In the genomic region with DNA sequence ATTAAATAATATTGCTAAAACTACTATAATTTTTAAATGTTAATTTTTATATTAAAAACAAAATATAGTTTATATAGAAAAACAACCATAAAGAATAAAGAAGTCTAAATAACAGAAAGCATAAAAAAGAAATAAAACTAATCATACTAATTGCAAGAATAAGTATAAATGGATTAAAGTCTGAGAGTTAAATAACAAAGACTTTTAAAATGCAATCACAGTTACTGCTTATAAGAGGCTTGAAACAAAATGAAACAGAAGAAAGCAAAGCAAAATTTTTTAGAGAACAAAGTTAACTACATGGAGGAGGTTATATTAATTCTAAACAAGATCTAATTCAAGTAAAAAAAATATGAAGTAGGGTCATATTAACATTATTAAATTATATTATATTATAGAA, we compare ENCODE assay signal across 30 cellular contexts. TPM values are rescaled to one million over a fixed set of nuclear protein-coding genes. Genes with fewer than 3 reads are reported as not detected.
"Had no signal": no experiment of that assay in that cellular context is flagged by ENCODE, and none has a peak within 500 bp of the region (broad histone marks: within the 10 kb centered on the region; RNA-seq: fewer than 3 reads in every experiment).

No MANE protein-coding gene starts in this region.

- H3K4me3 ChIP-seq: esophagus squamous epithelium had no signal

- H3K36me3 ChIP-seq: esophagus squamous epithelium had no signal

- DNase-seq: activated CD4-positive, alpha-beta T cell treated with anti-CD3 and anti-CD28 coated beads for 1 hour; activated CD4-positive, alpha-beta T cell treated with anti-CD3 and anti-CD28 coated beads for 4 hours; activated CD4-positive, alpha-beta T cell treated with anti-CD3 and anti-CD28 coated beads, Interleukin-2, amount 10 ng/mL, durations not matched to agents 7 days and 5 days; activated CD4-positive, alpha-beta T cell treated with anti-CD3 and anti-CD28 coated beads, Interleukin-2, amount 50 U/mL, for 4 hours; activated CD8-positive, alpha-beta memory T cell treated with anti-CD3 and anti-CD28 coated beads for 24 hours; activated CD8-positive, alpha-beta T cell treated with anti-CD3 and anti-CD28 coated beads for 36 hours; activated effector memory CD4-positive, alpha-beta T cell treated with Interleukin-2 at 50 U/mL for 16 hours; activated gamma-delta T cell treated with Interleukin-2 at 50 U/mL for 16 hours; activated naive CD4-positive, alpha-beta T cell treated with anti-CD3 and anti-CD28 coated beads, Interleukin-2, amount 50 U/mL, for 16 hours; activated naive CD4-positive, alpha-beta T cell treated with Interleukin-2 at 50 U/mL for 16 hours; activated T-cell treated with anti-CD3 and anti-CD28 coated beads, Interleukin-2, amount 50 U/mL, for 4 hours; amniotic stem cell; anterior cingulate cortex; caudate nucleus; cortex of kidney; dermis blood vessel endothelial cell; effector CD4-positive, alpha-beta T cell; effector memory CD8-positive, alpha-beta T cell; esophagus squamous epithelium; foreskin melanocyte; head of caudate nucleus; T-helper 1 cell; T-helper 17 cell had no signal

- FAIRE-seq: astrocyte, colon, endothelial cell of umbilical vein had no signal

- H3K9me3 ChIP-seq: esophagus squamous epithelium had no signal

- H3K27ac ChIP-seq: epithelial cell of prostate, VCaP had no signal

RNA-seq across cellular contexts. Expression of a gene that starts 41.1 kb away (rescaled TPM):
- total RNA-seq: activated CD4-positive, alpha-beta T cell treated with anti-CD3 and anti-CD28 coated beads, Interleukin-2, amount 10 ng/mL, durations not matched to agents 7 days and 5 days; activated CD8-positive, alpha-beta T cell treated with anti-CD3 and anti-CD28 coated beads for 36 hours; activated T-helper 17 cell treated with anti-CD3 and anti-CD28 coated beads, Interleukin-2, amount 50 U/mL, for 72 hours; fibroblast of lung; T-helper 17 cell had no signal
- polyA plus RNA-seq: fibroblast of lung had no signal
